In genomic region chr2:219160186-219161017, GRCh38 we compare ENCODE assay signal across 1 cellular context.
TF ChIP-seq lines count a peak whose summit lies in the region.

A gene with protein sequence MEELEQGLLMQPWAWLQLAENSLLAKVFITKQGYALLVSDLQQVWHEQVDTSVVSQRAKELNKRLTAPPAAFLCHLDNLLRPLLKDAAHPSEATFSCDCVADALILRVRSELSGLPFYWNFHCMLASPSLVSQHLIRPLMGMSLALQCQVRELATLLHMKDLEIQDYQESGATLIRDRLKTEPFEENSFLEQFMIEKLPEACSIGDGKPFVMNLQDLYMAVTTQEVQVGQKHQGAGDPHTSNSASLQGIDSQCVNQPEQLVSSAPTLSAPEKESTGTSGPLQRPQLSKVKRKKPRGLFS (minus strand): TSS chr2:219160815. CDS start chr2:219158362, 2,453 bp downstream.

TF ChIP-seq in HepG2, 621 proteins besides CTCF, POLR2A, EP300 and RAD21 (continued from another document and continues in another):
- TF ChIP-seq ATF3 (CRISPR knock-in tag; IDR thresholded peaks at IDR 0.05), result no peak; the same call in none of the 2 replicates
- TF ChIP-seq ZBTB8A (CRISPR knock-in tag; IDR thresholded peaks at IDR 0.05; ENCODE audit: borderline replicate concordance, low read depth), result peak; percentile 50; the same call in 1 of the 2 replicates
- TF ChIP-seq, protein P1, sequence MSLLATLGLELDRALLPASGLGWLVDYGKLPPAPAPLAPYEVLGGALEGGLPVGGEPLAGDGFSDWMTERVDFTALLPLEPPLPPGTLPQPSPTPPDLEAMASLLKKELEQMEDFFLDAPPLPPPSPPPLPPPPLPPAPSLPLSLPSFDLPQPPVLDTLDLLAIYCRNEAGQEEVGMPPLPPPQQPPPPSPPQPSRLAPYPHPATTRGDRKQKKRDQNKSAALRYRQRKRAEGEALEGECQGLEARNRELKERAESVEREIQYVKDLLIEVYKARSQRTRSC (CRISPR knock-in tag; IDR thresholded peaks at IDR 0.05; ENCODE audit: low read depth), result peak; percentile 48; the same call in 1 of the 2 replicates
- TF ChIP-seq TFAP4 (IDR thresholded peaks at IDR 0.05; ENCODE audit: borderline replicate concordance, low read depth), result peak; percentile 14; the same call in 1 of the 2 replicates
- TF ChIP-seq, protein P2, sequence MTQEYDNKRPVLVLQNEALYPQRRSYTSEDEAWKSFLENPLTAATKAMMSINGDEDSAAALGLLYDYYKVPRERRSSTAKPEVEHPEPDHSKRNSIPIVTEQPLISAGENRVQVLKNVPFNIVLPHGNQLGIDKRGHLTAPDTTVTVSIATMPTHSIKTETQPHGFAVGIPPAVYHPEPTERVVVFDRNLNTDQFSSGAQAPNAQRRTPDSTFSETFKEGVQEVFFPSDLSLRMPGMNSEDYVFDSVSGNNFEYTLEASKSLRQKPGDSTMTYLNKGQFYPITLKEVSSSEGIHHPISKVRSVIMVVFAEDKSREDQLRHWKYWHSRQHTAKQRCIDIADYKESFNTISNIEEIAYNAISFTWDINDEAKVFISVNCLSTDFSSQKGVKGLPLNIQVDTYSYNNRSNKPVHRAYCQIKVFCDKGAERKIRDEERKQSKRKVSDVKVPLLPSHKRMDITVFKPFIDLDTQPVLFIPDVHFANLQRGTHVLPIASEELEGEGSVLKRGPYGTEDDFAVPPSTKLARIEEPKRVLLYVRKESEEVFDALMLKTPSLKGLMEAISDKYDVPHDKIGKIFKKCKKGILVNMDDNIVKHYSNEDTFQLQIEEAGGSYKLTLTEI (CRISPR knock-in tag; conservative IDR thresholded peaks at IDR 0.05), result no peak
- TF ChIP-seq SATB2 (CRISPR knock-in tag; IDR thresholded peaks at IDR 0.05), result 0 out of 2 replicates have a peak, but pooled peaks have one; percentile 19
- peak; percentile 100 for TF ChIP-seq PHF8 (CRISPR knock-in tag; IDR thresholded peaks at IDR 0.05)
- peak; percentile 91 for TF ChIP-seq SPEN (CRISPR knock-in tag; IDR thresholded peaks at IDR 0.05; ENCODE audit: low read depth)
- TF ChIP-seq THAP9 (CRISPR knock-in tag; IDR thresholded peaks at IDR 0.05; ENCODE audit: borderline replicate concordance), result peak; percentile 92
- peak; percentile 39; the same call in 1 of the 2 replicates for TF ChIP-seq ZNF720 (CRISPR knock-in tag; IDR thresholded peaks at IDR 0.05)
- peak; percentile 27; the same call in 1 of the 2 replicates for TF ChIP-seq KLF15 (CRISPR knock-in tag; IDR thresholded peaks at IDR 0.05; ENCODE audit: borderline replicate concordance)
- no peak for TF ChIP-seq ZNF512 (CRISPR knock-in tag; IDR thresholded peaks at IDR 0.05)
- TF ChIP-seq, protein P3, sequence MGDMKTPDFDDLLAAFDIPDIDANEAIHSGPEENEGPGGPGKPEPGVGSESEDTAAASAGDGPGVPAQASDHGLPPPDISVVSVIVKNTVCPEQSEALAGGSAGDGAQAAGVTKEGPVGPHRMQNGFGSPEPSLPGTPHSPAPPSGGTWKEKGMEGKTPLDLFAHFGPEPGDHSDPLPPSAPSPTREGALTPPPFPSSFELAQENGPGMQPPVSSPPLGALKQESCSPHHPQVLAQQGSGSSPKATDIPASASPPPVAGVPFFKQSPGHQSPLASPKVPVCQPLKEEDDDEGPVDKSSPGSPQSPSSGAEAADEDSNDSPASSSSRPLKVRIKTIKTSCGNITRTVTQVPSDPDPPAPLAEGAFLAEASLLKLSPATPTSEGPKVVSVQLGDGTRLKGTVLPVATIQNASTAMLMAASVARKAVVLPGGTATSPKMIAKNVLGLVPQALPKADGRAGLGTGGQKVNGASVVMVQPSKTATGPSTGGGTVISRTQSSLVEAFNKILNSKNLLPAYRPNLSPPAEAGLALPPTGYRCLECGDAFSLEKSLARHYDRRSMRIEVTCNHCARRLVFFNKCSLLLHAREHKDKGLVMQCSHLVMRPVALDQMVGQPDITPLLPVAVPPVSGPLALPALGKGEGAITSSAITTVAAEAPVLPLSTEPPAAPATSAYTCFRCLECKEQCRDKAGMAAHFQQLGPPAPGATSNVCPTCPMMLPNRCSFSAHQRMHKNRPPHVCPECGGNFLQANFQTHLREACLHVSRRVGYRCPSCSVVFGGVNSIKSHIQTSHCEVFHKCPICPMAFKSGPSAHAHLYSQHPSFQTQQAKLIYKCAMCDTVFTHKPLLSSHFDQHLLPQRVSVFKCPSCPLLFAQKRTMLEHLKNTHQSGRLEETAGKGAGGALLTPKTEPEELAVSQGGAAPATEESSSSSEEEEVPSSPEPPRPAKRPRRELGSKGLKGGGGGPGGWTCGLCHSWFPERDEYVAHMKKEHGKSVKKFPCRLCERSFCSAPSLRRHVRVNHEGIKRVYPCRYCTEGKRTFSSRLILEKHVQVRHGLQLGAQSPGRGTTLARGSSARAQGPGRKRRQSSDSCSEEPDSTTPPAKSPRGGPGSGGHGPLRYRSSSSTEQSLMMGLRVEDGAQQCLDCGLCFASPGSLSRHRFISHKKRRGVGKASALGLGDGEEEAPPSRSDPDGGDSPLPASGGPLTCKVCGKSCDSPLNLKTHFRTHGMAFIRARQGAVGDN (CRISPR knock-in tag; IDR thresholded peaks at IDR 0.05), result peak; percentile 99
- TF ChIP-seq ZNF354B (CRISPR knock-in tag; IDR thresholded peaks at IDR 0.05), result peak; percentile 97; the same call in 1 of the 2 replicates
- peak; percentile 96 for TF ChIP-seq YEATS4 (CRISPR knock-in tag; IDR thresholded peaks at IDR 0.05; ENCODE audit: borderline replicate concordance)
- no peak for TF ChIP-seq CBX2 (IDR thresholded peaks at IDR 0.05; ENCODE audit: low read depth, low read length)
- TF ChIP-seq CBX2 (CRISPR knock-in tag; IDR thresholded peaks at IDR 0.05; ENCODE audit: low read depth), result no peak
- peak; percentile 72; the same call in 1 of the 2 replicates for TF ChIP-seq CHCHD3 (CRISPR knock-in tag; IDR thresholded peaks at IDR 0.05)
- 0 out of 2 replicates have a peak, but pooled peaks have one; percentile 18 for TF ChIP-seq RELA (CRISPR knock-in tag; IDR thresholded peaks at IDR 0.05)
- TF ChIP-seq GPBP1L1 (CRISPR knock-in tag; IDR thresholded peaks at IDR 0.05), result no peak
- peak; percentile 53 for TF ChIP-seq TEAD3 (CRISPR knock-in tag; optimal IDR thresholded peaks at IDR 0.05; ENCODE audit: borderline replicate concordance)
- TF ChIP-seq SAP130 (CRISPR knock-in tag; IDR thresholded peaks at IDR 0.05; ENCODE audit: low read depth), result peak; percentile 88
- TF ChIP-seq NCOA1 (CRISPR knock-in tag; IDR thresholded peaks at IDR 0.05), result peak; percentile 90; the same call in 1 of the 2 replicates
- no peak for TF ChIP-seq SOX6 (IDR thresholded peaks at IDR 0.05)
- peak; percentile 70 for TF ChIP-seq SOX6 (CRISPR knock-in tag; IDR thresholded peaks at IDR 0.05)
- peak; percentile 84; the same call in 1 of the 2 replicates for TF ChIP-seq ZNF580 (CRISPR knock-in tag; IDR thresholded peaks at IDR 0.05; ENCODE audit: borderline replicate concordance, low read depth)
- TF ChIP-seq ZNF713 (CRISPR knock-in tag; IDR thresholded peaks at IDR 0.05), result peak; percentile 98; the same call in 1 of the 2 replicates
- TF ChIP-seq, protein P4, sequence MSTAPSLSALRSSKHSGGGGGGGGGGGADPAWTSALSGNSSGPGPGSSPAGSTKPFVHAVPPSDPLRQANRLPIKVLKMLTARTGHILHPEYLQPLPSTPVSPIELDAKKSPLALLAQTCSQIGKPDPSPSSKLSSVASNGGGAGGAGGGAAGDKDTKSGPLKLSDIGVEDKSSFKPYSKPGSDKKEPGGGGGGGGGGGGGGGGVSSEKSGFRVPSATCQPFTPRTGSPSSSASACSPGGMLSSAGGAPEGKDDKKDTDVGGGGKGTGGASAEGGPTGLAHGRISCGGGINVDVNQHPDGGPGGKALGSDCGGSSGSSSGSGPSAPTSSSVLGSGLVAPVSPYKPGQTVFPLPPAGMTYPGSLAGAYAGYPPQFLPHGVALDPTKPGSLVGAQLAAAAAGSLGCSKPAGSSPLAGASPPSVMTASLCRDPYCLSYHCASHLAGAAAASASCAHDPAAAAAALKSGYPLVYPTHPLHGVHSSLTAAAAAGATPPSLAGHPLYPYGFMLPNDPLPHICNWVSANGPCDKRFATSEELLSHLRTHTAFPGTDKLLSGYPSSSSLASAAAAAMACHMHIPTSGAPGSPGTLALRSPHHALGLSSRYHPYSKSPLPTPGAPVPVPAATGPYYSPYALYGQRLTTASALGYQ (CRISPR knock-in tag; IDR thresholded peaks at IDR 0.05), result peak; percentile 48; the same call in 1 of the 2 replicates
- peak; percentile 69 for TF ChIP-seq MAZ (IDR thresholded peaks at IDR 0.05; ENCODE audit: borderline replicate concordance, low read depth, low read length)
- peak; percentile 95 for TF ChIP-seq MAZ (CRISPR knock-in tag; IDR thresholded peaks at IDR 0.05; ENCODE audit: low read depth)
- TF ChIP-seq MXD4 (CRISPR knock-in tag; IDR thresholded peaks at IDR 0.05), result peak; percentile 77
- TF ChIP-seq PHF20 (CRISPR knock-in tag; IDR thresholded peaks at IDR 0.05), result peak; percentile 89
- TF ChIP-seq ZNF225 (CRISPR knock-in tag; IDR thresholded peaks at IDR 0.05), result peak; percentile 98
- peak; percentile 74 for TF ChIP-seq PITX1 (CRISPR knock-in tag; IDR thresholded peaks at IDR 0.05)
- TF ChIP-seq ZNF230 (CRISPR knock-in tag; IDR thresholded peaks at IDR 0.05), result peak; percentile 83; the same call in 1 of the 2 replicates
- 0 out of 2 replicates have a peak, but pooled peaks have one; percentile 70 for TF ChIP-seq NR1H2 (CRISPR knock-in tag; IDR thresholded peaks at IDR 0.05; ENCODE audit: borderline replicate concordance, low read depth)
- TF ChIP-seq AKAP8 (CRISPR knock-in tag; IDR thresholded peaks at IDR 0.05), result peak; percentile 68; the same call in 1 of the 2 replicates
- 0 out of 2 replicates have a peak, but pooled peaks have one; percentile 65 for TF ChIP-seq DZIP1 (CRISPR knock-in tag; IDR thresholded peaks at IDR 0.05)
- TF ChIP-seq SAFB2 (CRISPR knock-in tag; IDR thresholded peaks at IDR 0.05; ENCODE audit: borderline replicate concordance, low read depth), result peak; percentile 96
